In the genomic region with DNA sequence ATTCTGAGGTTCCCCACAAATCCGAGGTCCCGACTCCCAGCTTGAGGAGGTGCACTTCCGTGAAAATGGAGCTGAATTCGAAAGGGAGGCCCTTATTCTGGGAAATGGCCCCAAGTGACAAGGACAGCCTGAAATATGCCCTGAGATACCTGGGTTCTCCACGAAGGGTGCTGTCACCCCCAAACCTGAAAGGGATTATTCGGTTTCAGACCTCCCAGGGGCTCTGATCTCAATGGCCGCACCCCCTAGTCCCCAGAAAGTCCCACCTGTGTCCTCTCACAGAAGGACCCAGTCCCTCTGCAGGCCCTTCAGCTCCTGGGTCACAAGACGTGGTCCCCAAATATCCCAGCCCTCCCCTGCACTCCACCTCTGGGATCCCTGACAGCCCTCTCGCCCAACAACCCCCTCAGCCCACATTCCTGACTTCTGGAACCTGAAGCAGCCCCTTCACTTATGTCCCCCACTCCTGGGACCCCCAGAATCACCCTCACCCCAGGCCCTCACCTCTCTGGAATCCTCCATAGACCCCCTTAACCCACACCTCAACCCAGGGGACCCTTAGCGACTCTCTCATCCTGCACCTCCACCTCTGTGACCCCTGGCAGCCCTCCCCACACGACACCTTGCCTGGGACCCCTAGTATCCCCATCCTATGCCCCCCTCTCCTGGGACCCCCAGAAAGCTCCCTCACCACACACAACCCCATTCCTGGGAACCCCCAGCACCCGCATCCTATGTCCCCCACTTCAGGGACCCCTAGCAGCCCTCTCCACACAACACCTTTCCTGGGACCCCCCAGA, we compare ENCODE assay signal across 1 cellular context.
TF ChIP-seq lines count a peak whose summit lies in the region.

No MANE protein-coding gene starts in this region.

TF ChIP-seq in GM12878, 131 proteins besides CTCF, POLR2A, EP300 and RAD21 (continued from another document):
- TF ChIP-seq, protein P1, sequence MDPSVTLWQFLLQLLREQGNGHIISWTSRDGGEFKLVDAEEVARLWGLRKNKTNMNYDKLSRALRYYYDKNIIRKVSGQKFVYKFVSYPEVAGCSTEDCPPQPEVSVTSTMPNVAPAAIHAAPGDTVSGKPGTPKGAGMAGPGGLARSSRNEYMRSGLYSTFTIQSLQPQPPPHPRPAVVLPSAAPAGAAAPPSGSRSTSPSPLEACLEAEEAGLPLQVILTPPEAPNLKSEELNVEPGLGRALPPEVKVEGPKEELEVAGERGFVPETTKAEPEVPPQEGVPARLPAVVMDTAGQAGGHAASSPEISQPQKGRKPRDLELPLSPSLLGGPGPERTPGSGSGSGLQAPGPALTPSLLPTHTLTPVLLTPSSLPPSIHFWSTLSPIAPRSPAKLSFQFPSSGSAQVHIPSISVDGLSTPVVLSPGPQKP (IDR thresholded peaks at IDR 0.05; ENCODE audit: low read depth, low read length): no peak
- no peak for TF ChIP-seq BRCA1 (IDR thresholded peaks at IDR 0.05; ENCODE audit: low read depth, low read length)
- TF ChIP-seq BMI1 (IDR thresholded peaks at IDR 0.05; ENCODE audit: borderline replicate concordance): no peak
- TF ChIP-seq SP1 (IDR thresholded peaks at IDR 0.05; ENCODE audit: low read depth, low read length): no peak
- TF ChIP-seq NFXL1 (IDR thresholded peaks at IDR 0.05; ENCODE audit: borderline replicate concordance): no peak
- no peak for TF ChIP-seq FOS (IDR thresholded peaks at IDR 0.05; ENCODE audit: borderline replicate concordance, extremely low read depth, insufficient read length)
- TF ChIP-seq HCFC1 (IDR thresholded peaks at IDR 0.05; ENCODE audit: low read length): no peak; the same call in 1 of the 2 replicates
